ENCODE assay signal across 1 cellular context in the genomic region with DNA sequence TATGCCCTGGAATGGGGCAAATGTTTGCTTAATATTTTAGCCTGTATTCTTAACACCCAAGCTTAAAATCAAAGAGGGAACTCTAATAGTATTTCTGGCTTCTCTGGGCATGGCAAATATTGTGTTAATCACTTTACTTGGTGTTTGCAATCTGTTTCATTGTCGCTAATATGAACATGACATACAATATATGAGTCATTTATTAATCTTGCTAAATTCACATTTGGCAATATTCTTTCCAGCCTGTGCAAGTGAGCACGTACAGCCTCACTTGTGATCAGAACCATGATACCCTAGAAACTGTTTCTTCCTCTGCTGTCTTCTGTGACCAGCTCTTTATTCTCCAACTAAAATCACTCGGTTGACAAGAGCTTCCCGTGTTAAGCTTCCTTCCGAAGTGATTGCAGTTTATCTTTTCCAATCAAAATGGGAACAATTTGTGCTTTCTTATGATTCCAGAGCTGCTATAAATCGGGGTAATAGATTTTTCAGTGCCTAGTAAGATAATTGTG.
TF ChIP-seq lines count a peak whose summit lies in the region.

No MANE protein-coding gene starts in this region.

TF ChIP-seq in H1, 55 proteins besides CTCF, POLR2A, EP300 and RAD21 (continued from another document):
- TF ChIP-seq KDM5A (IDR thresholded peaks at IDR 0.05; ENCODE audit: low read length), result no peak
- no peak for TF ChIP-seq RBBP5 (IDR thresholded peaks at IDR 0.05; ENCODE audit: borderline replicate concordance, low read depth, low read length)
- no peak for TF ChIP-seq SP4 (IDR thresholded peaks at IDR 0.05; ENCODE audit: low read length)
- TF ChIP-seq RXRA (IDR thresholded peaks at IDR 0.05; ENCODE audit: insufficient read depth, low read depth, low read length), result no peak
- TF ChIP-seq JUN (IDR thresholded peaks at IDR 0.05; ENCODE audit: low read depth, low read length), result no peak
- TF ChIP-seq CREB1 (IDR thresholded peaks at IDR 0.05), result no peak
